ENCODE assay signal across 1 cellular context in the genomic region with DNA sequence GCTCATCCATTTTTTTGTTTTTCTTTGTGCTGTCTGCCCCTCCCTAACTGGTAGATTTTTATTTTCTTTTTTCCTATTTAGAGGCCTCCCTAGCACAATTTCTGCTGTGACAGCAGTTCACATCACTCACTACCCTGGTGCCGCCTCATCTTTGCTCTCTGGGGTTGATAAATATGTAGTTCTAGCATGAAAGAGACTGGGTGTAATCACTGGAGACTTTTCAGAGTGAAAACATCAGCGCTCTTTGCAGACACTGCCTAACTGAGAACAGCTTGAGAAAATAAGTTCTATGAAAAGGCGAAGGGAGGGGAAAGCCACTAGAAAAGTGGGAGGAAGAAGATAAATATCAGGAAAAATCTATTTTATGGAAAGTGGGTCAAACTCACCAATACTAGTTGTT.
TF ChIP-seq lines count a peak whose summit lies in the region.

No MANE protein-coding gene starts in this region.

TF ChIP-seq in GM23338, 12 proteins besides CTCF, POLR2A, EP300 and RAD21 (continued from another document):
- TF ChIP-seq, protein P1, sequence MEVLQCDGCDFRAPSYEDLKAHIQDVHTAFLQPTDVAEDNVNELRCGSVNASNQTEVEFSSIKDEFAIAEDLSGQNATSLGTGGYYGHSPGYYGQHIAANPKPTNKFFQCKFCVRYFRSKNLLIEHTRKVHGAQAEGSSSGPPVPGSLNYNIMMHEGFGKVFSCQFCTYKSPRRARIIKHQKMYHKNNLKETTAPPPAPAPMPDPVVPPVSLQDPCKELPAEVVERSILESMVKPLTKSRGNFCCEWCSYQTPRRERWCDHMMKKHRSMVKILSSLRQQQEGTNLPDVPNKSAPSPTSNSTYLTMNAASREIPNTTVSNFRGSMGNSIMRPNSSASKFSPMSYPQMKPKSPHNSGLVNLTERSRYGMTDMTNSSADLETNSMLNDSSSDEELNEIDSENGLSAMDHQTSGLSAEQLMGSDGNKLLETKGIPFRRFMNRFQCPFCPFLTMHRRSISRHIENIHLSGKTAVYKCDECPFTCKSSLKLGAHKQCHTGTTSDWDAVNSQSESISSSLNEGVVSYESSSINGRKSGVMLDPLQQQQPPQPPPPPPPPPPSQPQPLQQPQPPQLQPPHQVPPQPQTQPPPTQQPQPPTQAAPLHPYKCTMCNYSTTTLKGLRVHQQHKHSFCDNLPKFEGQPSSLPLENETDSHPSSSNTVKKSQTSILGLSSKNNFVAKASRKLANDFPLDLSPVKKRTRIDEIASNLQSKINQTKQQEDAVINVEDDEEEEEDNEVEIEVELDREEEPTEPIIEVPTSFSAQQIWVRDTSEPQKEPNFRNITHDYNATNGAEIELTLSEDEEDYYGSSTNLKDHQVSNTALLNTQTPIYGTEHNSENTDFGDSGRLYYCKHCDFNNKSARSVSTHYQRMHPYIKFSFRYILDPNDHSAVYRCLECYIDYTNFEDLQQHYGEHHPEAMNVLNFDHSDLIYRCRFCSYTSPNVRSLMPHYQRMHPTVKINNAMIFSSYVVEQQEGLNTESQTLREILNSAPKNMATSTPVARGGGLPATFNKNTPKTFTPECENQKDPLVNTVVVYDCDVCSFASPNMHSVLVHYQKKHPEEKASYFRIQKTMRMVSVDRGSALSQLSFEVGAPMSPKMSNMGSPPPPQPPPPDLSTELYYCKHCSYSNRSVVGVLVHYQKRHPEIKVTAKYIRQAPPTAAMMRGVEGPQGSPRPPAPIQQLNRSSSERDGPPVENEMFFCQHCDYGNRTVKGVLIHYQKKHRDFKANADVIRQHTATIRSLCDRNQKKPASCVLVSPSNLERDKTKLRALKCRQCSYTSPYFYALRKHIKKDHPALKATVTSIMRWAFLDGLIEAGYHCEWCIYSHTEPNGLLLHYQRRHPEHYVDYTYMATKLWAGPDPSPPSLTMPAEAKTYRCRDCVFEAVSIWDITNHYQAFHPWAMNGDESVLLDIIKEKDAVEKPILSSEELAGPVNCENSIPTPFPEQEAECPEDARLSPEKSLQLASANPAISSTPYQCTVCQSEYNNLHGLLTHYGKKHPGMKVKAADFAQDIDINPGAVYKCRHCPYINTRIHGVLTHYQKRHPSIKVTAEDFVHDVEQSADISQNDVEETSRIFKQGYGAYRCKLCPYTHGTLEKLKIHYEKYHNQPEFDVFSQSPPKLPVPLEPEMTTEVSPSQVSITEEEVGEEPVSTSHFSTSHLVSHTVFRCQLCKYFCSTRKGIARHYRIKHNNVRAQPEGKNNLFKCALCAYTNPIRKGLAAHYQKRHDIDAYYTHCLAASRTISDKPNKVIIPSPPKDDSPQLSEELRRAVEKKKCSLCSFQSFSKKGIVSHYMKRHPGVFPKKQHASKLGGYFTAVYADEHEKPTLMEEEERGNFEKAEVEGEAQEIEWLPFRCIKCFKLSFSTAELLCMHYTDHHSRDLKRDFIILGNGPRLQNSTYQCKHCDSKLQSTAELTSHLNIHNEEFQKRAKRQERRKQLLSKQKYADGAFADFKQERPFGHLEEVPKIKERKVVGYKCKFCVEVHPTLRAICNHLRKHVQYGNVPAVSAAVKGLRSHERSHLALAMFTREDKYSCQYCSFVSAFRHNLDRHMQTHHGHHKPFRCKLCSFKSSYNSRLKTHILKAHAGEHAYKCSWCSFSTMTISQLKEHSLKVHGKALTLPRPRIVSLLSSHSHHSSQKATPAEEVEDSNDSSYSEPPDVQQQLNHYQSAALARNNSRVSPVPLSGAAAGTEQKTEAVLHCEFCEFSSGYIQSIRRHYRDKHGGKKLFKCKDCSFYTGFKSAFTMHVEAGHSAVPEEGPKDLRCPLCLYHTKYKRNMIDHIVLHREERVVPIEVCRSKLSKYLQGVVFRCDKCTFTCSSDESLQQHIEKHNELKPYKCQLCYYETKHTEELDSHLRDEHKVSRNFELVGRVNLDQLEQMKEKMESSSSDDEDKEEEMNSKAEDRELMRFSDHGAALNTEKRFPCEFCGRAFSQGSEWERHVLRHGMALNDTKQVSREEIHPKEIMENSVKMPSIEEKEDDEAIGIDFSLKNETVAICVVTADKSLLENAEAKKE (CRISPR knock-in tag; IDR thresholded peaks at IDR 0.05), result no peak
- TF ChIP-seq EZH2phosphoT487 (IDR thresholded peaks at IDR 0.05; ENCODE audit: unreplicated experiment), result no peak
- TF ChIP-seq ZNF114 (CRISPR knock-in tag; IDR thresholded peaks at IDR 0.05), result no peak
- TF ChIP-seq JUNB (IDR thresholded peaks at IDR 0.05; ENCODE audit: unreplicated experiment), result no peak
- TF ChIP-seq, protein P2, sequence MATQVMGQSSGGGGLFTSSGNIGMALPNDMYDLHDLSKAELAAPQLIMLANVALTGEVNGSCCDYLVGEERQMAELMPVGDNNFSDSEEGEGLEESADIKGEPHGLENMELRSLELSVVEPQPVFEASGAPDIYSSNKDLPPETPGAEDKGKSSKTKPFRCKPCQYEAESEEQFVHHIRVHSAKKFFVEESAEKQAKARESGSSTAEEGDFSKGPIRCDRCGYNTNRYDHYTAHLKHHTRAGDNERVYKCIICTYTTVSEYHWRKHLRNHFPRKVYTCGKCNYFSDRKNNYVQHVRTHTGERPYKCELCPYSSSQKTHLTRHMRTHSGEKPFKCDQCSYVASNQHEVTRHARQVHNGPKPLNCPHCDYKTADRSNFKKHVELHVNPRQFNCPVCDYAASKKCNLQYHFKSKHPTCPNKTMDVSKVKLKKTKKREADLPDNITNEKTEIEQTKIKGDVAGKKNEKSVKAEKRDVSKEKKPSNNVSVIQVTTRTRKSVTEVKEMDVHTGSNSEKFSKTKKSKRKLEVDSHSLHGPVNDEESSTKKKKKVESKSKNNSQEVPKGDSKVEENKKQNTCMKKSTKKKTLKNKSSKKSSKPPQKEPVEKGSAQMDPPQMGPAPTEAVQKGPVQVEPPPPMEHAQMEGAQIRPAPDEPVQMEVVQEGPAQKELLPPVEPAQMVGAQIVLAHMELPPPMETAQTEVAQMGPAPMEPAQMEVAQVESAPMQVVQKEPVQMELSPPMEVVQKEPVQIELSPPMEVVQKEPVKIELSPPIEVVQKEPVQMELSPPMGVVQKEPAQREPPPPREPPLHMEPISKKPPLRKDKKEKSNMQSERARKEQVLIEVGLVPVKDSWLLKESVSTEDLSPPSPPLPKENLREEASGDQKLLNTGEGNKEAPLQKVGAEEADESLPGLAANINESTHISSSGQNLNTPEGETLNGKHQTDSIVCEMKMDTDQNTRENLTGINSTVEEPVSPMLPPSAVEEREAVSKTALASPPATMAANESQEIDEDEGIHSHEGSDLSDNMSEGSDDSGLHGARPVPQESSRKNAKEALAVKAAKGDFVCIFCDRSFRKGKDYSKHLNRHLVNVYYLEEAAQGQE (IDR thresholded peaks at IDR 0.05; ENCODE audit: unreplicated experiment), result no peak
- no peak for TF ChIP-seq ZNF331 (CRISPR knock-in tag; IDR thresholded peaks at IDR 0.05; ENCODE audit: low read depth)
- no peak for TF ChIP-seq EZH2 (IDR thresholded peaks at IDR 0.05; ENCODE audit: low read depth, unreplicated experiment)
- no peak for TF ChIP-seq STAT1 (IDR thresholded peaks at IDR 0.05; ENCODE audit: unreplicated experiment)
- TF ChIP-seq POLR2AphosphoS5 (IDR thresholded peaks at IDR 0.05; ENCODE audit: low read depth), result no peak
- no peak for TF ChIP-seq NANOG (IDR thresholded peaks at IDR 0.05; ENCODE audit: borderline replicate concordance)
TF ChIP-seq in GM23338: peak in this region for 0.
